ENCODE assay signal across 8 cellular contexts in the genomic region with DNA sequence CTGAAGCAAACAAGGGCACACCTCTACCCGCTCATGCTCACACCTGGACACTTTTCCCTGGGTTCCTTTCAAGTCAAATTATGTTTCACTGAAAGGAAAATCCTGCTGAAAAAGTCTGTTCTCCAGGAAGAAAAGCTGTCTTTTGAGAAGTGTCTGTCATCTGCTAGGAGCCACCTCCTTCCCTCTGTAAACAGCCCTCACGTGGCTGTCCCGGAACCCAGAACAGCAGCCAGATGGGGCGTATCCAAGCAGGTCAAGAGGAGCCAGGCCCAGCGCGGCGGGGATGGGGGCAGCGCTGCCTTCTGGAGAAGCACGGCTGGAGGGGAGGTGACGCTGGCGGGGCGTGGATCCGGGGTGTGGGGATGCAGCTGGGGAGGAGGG. TPM values are rescaled to one million over a fixed set of nuclear protein-coding genes. Genes with fewer than 3 reads are reported as not detected.
A peak's percentile ranks its signal among the peaks of the same experiment; 100 is the strongest.
DNase-seq lines count a peak whose midpoint lies in the region; ATAC-seq and TF ChIP-seq lines count a peak whose summit lies in the region.

A gene (minus strand): TSS at position 162 of the 381 bp plus-strand sequence. CDS start 205 bp downstream, outside the sequence.

- H3K9ac ChIP-seq in HUES64 (ENCODE audit: low read depth, low read length) (peak within 1 kb of the TSS; percentile 36; the same call in 1 of the 2 replicates), OCI-LY1 (ENCODE audit: low read length) (peak within 1 kb of the TSS; percentile 68)

- TF ChIP-seq CTCF in CD8-positive, alpha-beta T cell (IDR thresholded peaks at IDR 0.05), result no peak
- TF ChIP-seq CTCF in OCI-LY1 (IDR thresholded peaks at IDR 0.05; ENCODE audit: low read length), result no peak

- H3K27me3 Mint-ChIP-seq in CD8-positive, alpha-beta T cell (ENCODE audit: low read depth), result no peaks in the 10 kb centered on the region
- no peaks in the 10 kb centered on the region for H3K27me3 Mint-ChIP-seq in stimulated activated naive CD8-positive, alpha-beta T cell treated with anti-CD3 and anti-CD28 coated beads, Interleukin-15, Interleukin-2, amounts not matched to agents 100 ng/mL and 50 ng/mL, for 24 hours

- no peaks in the 10 kb centered on the region for H3K27me3 ChIP-seq in CD8-positive, alpha-beta T cell (ENCODE audit: insufficient read depth, low read length)
- H3K27me3 ChIP-seq in HUES64 (ENCODE audit: insufficient read depth, low read length) (no peaks in the 10 kb centered on the region), OCI-LY1 (ENCODE audit: insufficient read depth, low read length) (no peaks in the 10 kb centered on the region), mononuclear cell (ENCODE audit: insufficient read depth, low read length) (no peaks in the 10 kb centered on the region)

- no peaks in the 10 kb centered on the region for H4K20me1 ChIP-seq in OCI-LY1 (ENCODE audit: insufficient read depth, low read length)

- no peaks in the 10 kb centered on the region for H3K9me3 Mint-ChIP-seq in CD8-positive, alpha-beta T cell
- no peaks in the 10 kb centered on the region for H3K9me3 Mint-ChIP-seq in stimulated activated naive CD8-positive, alpha-beta T cell treated with anti-CD3 and anti-CD28 coated beads, Interleukin-15, Interleukin-2, amounts not matched to agents 100 ng/mL and 50 ng/mL, for 24 hours

- H3K4me1 Mint-ChIP-seq in CD8-positive, alpha-beta T cell (ENCODE audit: low read depth), result peaks cover 15% of the 10 kb centered on the region
- peaks cover 18% of the 10 kb centered on the region for H3K4me1 Mint-ChIP-seq in stimulated activated naive CD8-positive, alpha-beta T cell treated with anti-CD3 and anti-CD28 coated beads, Interleukin-15, Interleukin-2, amounts not matched to agents 100 ng/mL and 50 ng/mL, for 24 hours (ENCODE audit: low read depth)

- no peaks in the 10 kb centered on the region for H3K36me3 ChIP-seq in CD8-positive, alpha-beta T cell (ENCODE audit: insufficient read depth, low read length)
- H3K36me3 ChIP-seq in HUES64 (ENCODE audit: insufficient read depth, low read length) (peaks cover 13% of the 10 kb centered on the region), OCI-LY1 (ENCODE audit: insufficient read depth, low read length) (peaks cover 16% of the 10 kb centered on the region)

- H3K27ac Mint-ChIP-seq in CD8-positive, alpha-beta T cell, result peak within 1 kb of the TSS; percentile 83
- H3K27ac Mint-ChIP-seq in stimulated activated naive CD8-positive, alpha-beta T cell treated with anti-CD3 and anti-CD28 coated beads, Interleukin-15, Interleukin-2, amounts not matched to agents 100 ng/mL and 50 ng/mL, for 24 hours, result peak within 1 kb of the TSS; percentile 76

- H3K36me3 Mint-ChIP-seq in CD8-positive, alpha-beta T cell, result peaks cover 6% of the 10 kb centered on the region
- H3K36me3 Mint-ChIP-seq in stimulated activated naive CD8-positive, alpha-beta T cell treated with anti-CD3 and anti-CD28 coated beads, Interleukin-15, Interleukin-2, amounts not matched to agents 100 ng/mL and 50 ng/mL, for 24 hours (ENCODE audit: low read depth), result peaks cover 19% of the 10 kb centered on the region

- POLR2A ChIA-PET in CD8-positive, alpha-beta T cell (lab: Charles Lee), result interaction anchor here (1.0 to 1.2 kb wide), 2 partner anchors 9 to 127 kb away, joined by 3 to 5 read pairs; a partner anchor contains a TSS

- H3K4me3 ChIP-seq in CD8-positive, alpha-beta T cell (ENCODE audit: low read depth, low read length), result peak within 1 kb of the TSS; percentile 68
- H3K4me3 ChIP-seq in HUES64 (ENCODE audit: low read length) (peak within 1 kb of the TSS; percentile 68), OCI-LY1 (ENCODE audit: low read depth, low read length, poor library complexity, severe bottlenecking) (peak within 1 kb of the TSS; percentile 70), mononuclear cell (ENCODE audit: low read length) (peak within 1 kb of the TSS; percentile 52)

- H3F3A ChIP-seq in OCI-LY1 (ENCODE audit: insufficient read depth, low read length), result no peaks in the 10 kb centered on the region

- ATAC-seq in CD8-positive, alpha-beta T cell, result peak; percentile 27
- peak; percentile 78 for ATAC-seq in esophagus mucosa
- ATAC-seq in HG03354 (IDR thresholded peaks at IDR 0.05; ENCODE audit: poor library complexity, severe bottlenecking, unreplicated experiment), result no peak

- peak; percentile 13 to 70 (median 52) for DNase-seq in CD8-positive, alpha-beta T cell
- peak; percentile 49 to 55 for DNase-seq in activated T-cell treated with anti-CD3 and anti-CD28 coated beads, Interleukin-2, amount 50 U/mL, for 48 hours

- H3K4me2 ChIP-seq in OCI-LY1 (ENCODE audit: low read length), result peak within 1 kb of the TSS; percentile 86

- no peak within 1 kb of the TSS for H2AFZ ChIP-seq in OCI-LY1 (ENCODE audit: low read length)

- H3K9me2 ChIP-seq in OCI-LY1 (ENCODE audit: low read depth, low read length), result no peaks in the 10 kb centered on the region

- H3K4me3 Mint-ChIP-seq in CD8-positive, alpha-beta T cell, result peak within 1 kb of the TSS; percentile 87
- H3K4me3 Mint-ChIP-seq in stimulated activated naive CD8-positive, alpha-beta T cell treated with anti-CD3 and anti-CD28 coated beads, Interleukin-15, Interleukin-2, amounts not matched to agents 100 ng/mL and 50 ng/mL, for 24 hours, result peak within 1 kb of the TSS; percentile 80

- no peaks in the 10 kb centered on the region for H3K9me3 ChIP-seq in CD8-positive, alpha-beta T cell (ENCODE audit: low read length)
- peaks cover 6% of the 10 kb centered on the region; the same call in 1 of the 2 replicates for H3K9me3 ChIP-seq in HUES64 (ENCODE audit: insufficient read depth, low read depth, low read length)
- H3K9me3 ChIP-seq in OCI-LY1 (ENCODE audit: low read length), result no peaks in the 10 kb centered on the region
- no peaks in the 10 kb centered on the region for H3K9me3 ChIP-seq in mononuclear cell (ENCODE audit: low read depth, low read length)

- intact Hi-C loops in CD8-positive, alpha-beta T cell (cut with DNase I, micrococcal nuclease), result loop anchor here in 1 of 2 experiments (2.0 to 5.0 kb wide), 5 partner anchors 15 to 758 kb away; a partner anchor contains a TSS

- H3K79me2 ChIP-seq in OCI-LY1 (ENCODE audit: insufficient read depth, low read length), result no peaks in the 10 kb centered on the region

- H3K27ac ChIP-seq in CD8-positive, alpha-beta T cell (ENCODE audit: low read depth, low read length), result peak within 1 kb of the TSS; percentile 35
- H3K27ac ChIP-seq in HUES64 (ENCODE audit: low read depth, low read length), result no peak within 1 kb of the TSS
- peak within 1 kb of the TSS; percentile 73 for H3K27ac ChIP-seq in OCI-LY1 (ENCODE audit: low read depth, low read length, poor library complexity, severe bottlenecking)

- peaks cover 15% of the 10 kb centered on the region for H3K4me1 ChIP-seq in CD8-positive, alpha-beta T cell (ENCODE audit: insufficient read depth, low read length)
- H3K4me1 ChIP-seq in HUES64 (ENCODE audit: insufficient read depth, low read length), result 0 out of 2 replicates have a peak, but pooled peaks cover 2% of the 10 kb centered on the region
- H3K4me1 ChIP-seq in OCI-LY1 (ENCODE audit: insufficient read depth, low read length, severe bottlenecking), result peaks cover 19% of the 10 kb centered on the region
- peaks cover 22% of the 10 kb centered on the region for H3K4me1 ChIP-seq in mononuclear cell (ENCODE audit: insufficient read depth, low read length)

- 9% methylated on average over 13 of the region's 13 CpGs for WGBS in HUES64

- CTCF ChIA-PET in CD8-positive, alpha-beta T cell (lab: Charles Lee), result no interaction called here

RNA-seq across cellular contexts. Expression of the gene that starts here (rescaled TPM):
- 1 to 10 TPM; 5.1 to 5.6 TPM for total RNA-seq in CD8-positive, alpha-beta T cell
- 0.45 TPM for polyA plus RNA-seq in HUES64 (2013, experiment 1 of 2)
- polyA plus RNA-seq in HUES64 (2013, experiment 2 of 2), result 0.63 TPM
- 1.0 TPM for total RNA-seq in esophagus mucosa
- total RNA-seq in mononuclear cell, result 2.3 TPM
